ENCODE assay signal across 12 cellular contexts in the genomic region with DNA sequence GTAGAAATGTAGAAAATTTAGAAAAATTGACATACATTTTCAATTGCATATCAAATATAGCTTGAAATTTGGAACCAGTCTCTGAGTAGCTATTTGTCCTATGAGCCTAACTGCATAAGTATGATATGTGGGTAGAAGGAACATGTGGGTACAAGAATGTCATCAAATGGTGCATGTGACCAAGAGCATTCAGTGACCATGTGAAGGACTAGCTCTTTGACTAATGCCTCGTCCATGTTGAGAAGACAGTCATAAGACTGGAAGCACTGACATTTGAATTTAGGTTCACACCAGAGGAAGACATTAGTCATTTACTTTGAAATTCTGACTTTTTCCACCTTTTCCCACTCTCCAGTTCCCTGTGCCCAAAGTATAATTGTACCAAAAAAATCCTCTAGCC. TPM values are rescaled to one million over a fixed set of nuclear protein-coding genes. Genes with fewer than 3 reads are reported as not detected.
A peak's percentile ranks its signal among the peaks of the same experiment; 100 is the strongest.
DNase-seq lines count a peak whose midpoint lies in the region; ATAC-seq lines count a peak whose summit lies in the region.
"Had no signal": no experiment of that assay in that cellular context is flagged by ENCODE, and none has a peak within 500 bp of the region (broad histone marks: within the 10 kb centered on the region; RNA-seq: fewer than 3 reads in every experiment).

No MANE protein-coding gene starts in this region.

- H3K27me3 Mint-ChIP-seq in activated T-helper 1 cell treated with anti-CD3 and anti-CD28 coated beads, Interleukin-12 subunit alpha, Interleukin-12 subunit beta, Interleukin-2, Interleukin-4 antibody, amounts not matched to agents 30 ng/mL and 10 ng/mL and 1 ng/mL, durations not matched to agents 14 hours and 24 hours and 36 hours (ENCODE audit: insufficient read depth), result no peaks in the 10 kb centered on the region

- peaks cover 8% of the 10 kb centered on the region for H3K4me1 Mint-ChIP-seq in activated T-helper 1 cell treated with anti-CD3 and anti-CD28 coated beads, Interleukin-12 subunit alpha, Interleukin-12 subunit beta, Interleukin-2, Interleukin-4 antibody, amounts not matched to agents 30 ng/mL and 10 ng/mL and 1 ng/mL, durations not matched to agents 14 hours and 24 hours and 36 hours (ENCODE audit: low read depth)
- H3K4me1 Mint-ChIP-seq: neural crest cell had no signal

- no peaks in the 10 kb centered on the region for H3K9me3 Mint-ChIP-seq in activated T-helper 1 cell treated with anti-CD3 and anti-CD28 coated beads, Interleukin-12 subunit alpha, Interleukin-12 subunit beta, Interleukin-2, Interleukin-4 antibody, amounts not matched to agents 30 ng/mL and 10 ng/mL and 1 ng/mL, durations not matched to agents 14 hours and 24 hours and 36 hours
- H3K9me3 Mint-ChIP-seq: neural crest cell; T-helper 1 cell treated with Interleukin-12 subunit alpha and Interleukin-12 subunit beta and Interleukin-4 antibody, amounts not matched to agents 30 μg/mL and 1 μg/mL, for 36 hours had no signal

- peak; percentile 81 for DNase-seq in GM23248
- peak; percentile 36 for DNase-seq in RKO (ENCODE audit: low spot score)
- peak; percentile 21 for DNase-seq in iris pigment epithelial cell (ENCODE audit: low read depth)
- no peak for DNase-seq in NCI-H524 treated with DMSO at 0.1 percent for 48 hours (lab: John Stamatoyannopoulos, UW)
- DNase-seq in activated T-helper 1 cell treated with anti-CD3 and anti-CD28 coated beads, Interleukin-12 subunit alpha, Interleukin-12 subunit beta, Interleukin-2, Interleukin-4 antibody, amounts not matched to agents 30 ng/mL and 10 ng/mL and 1 ng/mL, durations not matched to agents 14 hours and 24 hours and 36 hours (ENCODE audit: low spot score), result no peak
- no peak for DNase-seq in Ammon's horn (ENCODE audit: low spot score)

- in situ Hi-C loops in GM23248 (cut with MboI), result no loop called here

- peak; percentile 10 for ATAC-seq in GM18508 (IDR thresholded peaks at IDR 0.05; ENCODE audit: insufficient read depth, unreplicated experiment)
- ATAC-seq in GM19023 (IDR thresholded peaks at IDR 0.05; ENCODE audit: unreplicated experiment), result no peak

- H3F3A ChIP-seq in GM23248 (ENCODE audit: insufficient read depth), result peaks cover 92% of the 10 kb centered on the region

- H3K4me3 ChIP-seq in GM23248, result no peak overlapping the region
- H3K4me3 ChIP-seq: lung, thyroid gland had no signal

- peaks cover 32% of the 10 kb centered on the region for H3K36me3 ChIP-seq in GM23248 (ENCODE audit: low read depth)

- H3K79me2 ChIP-seq in GM23248 (ENCODE audit: insufficient read depth), result peaks cover 6% of the 10 kb centered on the region

- no peak overlapping the region for H3K27ac Mint-ChIP-seq in activated T-helper 1 cell treated with anti-CD3 and anti-CD28 coated beads, Interleukin-12 subunit alpha, Interleukin-12 subunit beta, Interleukin-2, Interleukin-4 antibody, amounts not matched to agents 30 ng/mL and 10 ng/mL and 1 ng/mL, durations not matched to agents 14 hours and 24 hours and 36 hours
- H3K27ac Mint-ChIP-seq: T-helper 1 cell treated with Interleukin-12 subunit alpha and Interleukin-12 subunit beta and Interleukin-4 antibody, amounts not matched to agents 30 μg/mL and 1 μg/mL, for 36 hours had no signal

- H3K9ac ChIP-seq in GM23248, result peak overlapping the region; percentile 26; the same call in 1 of the 2 replicates

- no peak overlapping the region for H3K4me2 ChIP-seq in GM23248 (ENCODE audit: unreplicated experiment)

- no peak overlapping the region for H3K4me3 Mint-ChIP-seq in activated T-helper 1 cell treated with anti-CD3 and anti-CD28 coated beads, Interleukin-12 subunit alpha, Interleukin-12 subunit beta, Interleukin-2, Interleukin-4 antibody, amounts not matched to agents 30 ng/mL and 10 ng/mL and 1 ng/mL, durations not matched to agents 14 hours and 24 hours and 36 hours
- H3K4me3 Mint-ChIP-seq: neural crest cell; T-helper 1 cell treated with Interleukin-12 subunit alpha and Interleukin-12 subunit beta and Interleukin-4 antibody, amounts not matched to agents 30 μg/mL and 1 μg/mL, for 36 hours had no signal

- intact Hi-C loops in activated T-helper 1 cell treated with anti-CD3 and anti-CD28 coated beads, Interleukin-12 subunit alpha, Interleukin-12 subunit beta, Interleukin-2, Interleukin-4 antibody, amounts not matched to agents 30 ng/mL and 10 ng/mL and 1 ng/mL, durations not matched to agents 14 hours and 24 hours and 36 hours (cut with micrococcal nuclease), result loop anchor here (1.0 to 5.0 kb wide), 8 partner anchors 13 to 682 kb away; a partner anchor contains a TSS

- 25 to 44% methylated on average over 1 of the region's 1 CpG for WGBS in GM23248 (ENCODE audit: low coverage in 1 of 2, low lambda C conversion rate in 2 of 2, missing lambda C conversion rate in 2 of 2), 2 experiments

- H3K9me2 ChIP-seq in GM23248 (ENCODE audit: insufficient read depth), result no peaks in the 10 kb centered on the region

- H3K4me1 ChIP-seq in GM23248 (ENCODE audit: insufficient read depth), result peaks cover 16% of the 10 kb centered on the region
- H3K4me1 ChIP-seq: thyroid gland had no signal

- peaks cover 17% of the 10 kb centered on the region for H3K36me3 Mint-ChIP-seq in activated T-helper 1 cell treated with anti-CD3 and anti-CD28 coated beads, Interleukin-12 subunit alpha, Interleukin-12 subunit beta, Interleukin-2, Interleukin-4 antibody, amounts not matched to agents 30 ng/mL and 10 ng/mL and 1 ng/mL, durations not matched to agents 14 hours and 24 hours and 36 hours (ENCODE audit: low read depth)

- no peaks in the 10 kb centered on the region for H3K9me3 ChIP-seq in GM23248 (ENCODE audit: low read depth)
- H3K9me3 ChIP-seq: thyroid gland had no signal

- no peaks in the 10 kb centered on the region for H4K20me1 ChIP-seq in GM23248 (ENCODE audit: insufficient read depth)

- no peak overlapping the region for H2AFZ ChIP-seq in GM23248

- no peaks in the 10 kb centered on the region for H3K27me3 ChIP-seq in GM23248 (replicated peaks; ENCODE audit: insufficient read depth)
- H3K27me3 ChIP-seq: thyroid gland had no signal

- H3K27ac ChIP-seq in GM23248, result peak overlapping the region; percentile 76
- H3K27ac ChIP-seq: thyroid gland had no signal

RNA-seq across cellular contexts. Expression of a gene that starts 12.6 kb away (rescaled TPM):
- 34.4 and 34.9 TPM in 2 replicates for total RNA-seq in GM23248 (2014; rRNA removed; shearing (Covaris generic))
- 24.1 and 27.8 TPM in 2 replicates for polyA plus RNA-seq in GM23248 (2016; fragmentation: Nextera tagmentation; extraction: Ambion mirVana)
- 32.7 and 35.0 TPM in 2 replicates for total RNA-seq in activated T-helper 1 cell treated with anti-CD3 and anti-CD28 coated beads, Interleukin-12 subunit alpha, Interleukin-12 subunit beta, Interleukin-2, Interleukin-4 antibody, amounts not matched to agents 30 ng/mL and 10 ng/mL and 1 ng/mL, durations not matched to agents 14 hours and 24 hours and 36 hours

RNA-seq across cellular contexts. Expression of a gene that starts 24.7 kb away (rescaled TPM):
- total RNA-seq in GM23248 (2014; rRNA removed; shearing (Covaris generic)), result 76.9 and 81.2 TPM in 2 replicates
- polyA plus RNA-seq in GM23248 (2016; fragmentation: Nextera tagmentation; extraction: Ambion mirVana), result 60.6 and 65.1 TPM in 2 replicates
- total RNA-seq in activated T-helper 1 cell treated with anti-CD3 and anti-CD28 coated beads, Interleukin-12 subunit alpha, Interleukin-12 subunit beta, Interleukin-2, Interleukin-4 antibody, amounts not matched to agents 30 ng/mL and 10 ng/mL and 1 ng/mL, durations not matched to agents 14 hours and 24 hours and 36 hours, result 17.9 and 21.8 TPM in 2 replicates

Comparison
In these comparisons a context has a peak if more than half of its experiments do, and no peak if none do; other contexts are left out.
1. DNase-seq: peak in GM23248 (single experiment), RKO (single experiment) and iris pigment epithelial cell (single experiment); none in NCI-H524 treated with DMSO at 0.1 percent for 48 hours (single experiment), activated T-helper 1 cell treated with anti-CD3 and anti-CD28 coated beads, Interleukin-12 subunit alpha, Interleukin-12 subunit beta, Interleukin-2, Interleukin-4 antibody, amounts not matched to agents 30 ng/mL and 10 ng/mL and 1 ng/mL, durations not matched to agents 14 hours and 24 hours and 36 hours (single experiment) and Ammon's horn (single experiment).